In genomic region chr3:42376397-42376798, GRCh38 we compare ENCODE assay signal across 9 cellular contexts. TPM values are rescaled to one million over a fixed set of nuclear protein-coding genes. Genes with fewer than 3 reads are reported as not detected.
DNase-seq lines count a peak whose midpoint lies in the region; ATAC-seq, FAIRE-seq and TF ChIP-seq lines count a peak whose summit lies in the region.
"Had no signal": no experiment of that assay in that cellular context is flagged by ENCODE, and none has a peak within 500 bp of the region (broad histone marks: within the 10 kb centered on the region; RNA-seq: fewer than 3 reads in every experiment).

No MANE protein-coding gene starts in this region.

- no peaks in the 10 kb centered on the region for H3K9me3 ChIP-seq in H9 (ENCODE audit: control insufficient read depth, low read depth, low read length)

- no peak overlapping the region for H3K23ac ChIP-seq in H9 (ENCODE audit: insufficient read length, low read depth, low read length)

- no peak overlapping the region for H3K56ac ChIP-seq in H9 (ENCODE audit: insufficient read length, low read depth, low read length)

- H3K4me3 Mint-ChIP-seq in H9: no peak overlapping the region

- H3K9me3 Mint-ChIP-seq in H9: no peaks in the 10 kb centered on the region; a peak in 1 of 5 replicates

- H3K4me2 ChIP-seq in H9 (ENCODE audit: insufficient read depth, insufficient read length, low read length): no peak overlapping the region

- H4K5ac ChIP-seq in H9 (ENCODE audit: insufficient read length, low read depth, low read length): no peak overlapping the region

- no peaks in the 10 kb centered on the region for H3K79me2 ChIP-seq in H9 (ENCODE audit: insufficient read depth, low read length)

- H3K4me1 ChIP-seq in H9 (ENCODE audit: insufficient read depth, low read length): no peaks in the 10 kb centered on the region

- no peaks in the 10 kb centered on the region for H4K20me1 ChIP-seq in H9 (ENCODE audit: control insufficient read depth, insufficient read depth, insufficient read length)

- no peak overlapping the region for H3K4ac ChIP-seq in H9 (ENCODE audit: low read depth, low read length)

- no peak overlapping the region for H2BK5ac ChIP-seq in H9 (ENCODE audit: insufficient read length, low read length)

- H2AFZ ChIP-seq in H9 (ENCODE audit: low read length): no peak overlapping the region

- TF ChIP-seq CTCF in H9 (conservative IDR thresholded peaks at IDR 0.05): no peak

- H3K9ac ChIP-seq in H9 (ENCODE audit: extremely low read depth, insufficient read length, low read length): no peak overlapping the region

- peaks cover 4 to 16% of the 10 kb centered on the region in 2 experiments for H3K4me1 Mint-ChIP-seq in H9

- no peak overlapping the region for H2BK20ac ChIP-seq in H9 (ENCODE audit: low read depth, low read length, poor library complexity, severe bottlenecking)

- no CpG with 5 or more reads among the region's 4 CpGs for WGBS in H9 (ENCODE audit: extremely low coverage, insufficient read length, low lambda C conversion rate)

- H2BK15ac ChIP-seq in H9 (ENCODE audit: low read depth, low read length): no peak overlapping the region

- no peak overlapping the region for H3T11ph ChIP-seq in H9 (ENCODE audit: low read length)

- H3K27ac Mint-ChIP-seq in H9: no peak overlapping the region

- H2BK120ac ChIP-seq in H9 (ENCODE audit: low read depth, low read length, poor library complexity, severe bottlenecking): no peak overlapping the region

- no peak overlapping the region for H3K27ac ChIP-seq in H9 (ENCODE audit: insufficient read length, low read depth, low read length)

- no peak for DNase-seq in Right ventricle myocardium inferior (ENCODE audit: missing footprints)
- no peak for DNase-seq in cardiac septum (ENCODE audit: low spot score)
- peak; percentile 74 to 82 for DNase-seq in activated T-cell treated with anti-CD3 and anti-CD28 coated beads, Interleukin-2, amount 50 U/mL, for 48 hours
- DNase-seq in iPS-NIHi11 (ENCODE audit: low spot score): peak; percentile 59
- peak; percentile 89 for DNase-seq in urothelium cell line (ENCODE audit: low spot score)
- DNase-seq in H9: no peak
- DNase-seq: DND-41 had no signal

- H4K91ac ChIP-seq in H9 (ENCODE audit: insufficient read length, low read depth, low read length): no peak overlapping the region

- H3K18ac ChIP-seq in H9 (ENCODE audit: insufficient read length, low read depth, low read length): no peak overlapping the region

- ATAC-seq in Right ventricle myocardium inferior (peak; percentile 36), HG03469 (IDR thresholded peaks at IDR 0.05; ENCODE audit: unreplicated experiment) (no peak), HG03196 (IDR thresholded peaks at IDR 0.05; ENCODE audit: unreplicated experiment) (no peak)

- H3K23me2 ChIP-seq in H9 (ENCODE audit: insufficient read length, low read depth, low read length, poor library complexity, severe bottlenecking): no peaks in the 10 kb centered on the region

- peaks cover 3% of the 10 kb centered on the region for H3K27me3 Mint-ChIP-seq in H9 (ENCODE audit: low read depth)

- no peaks in the 10 kb centered on the region for H3K79me1 ChIP-seq in H9 (ENCODE audit: insufficient read depth, low read depth, low read length, poor library complexity, severe bottlenecking)

- no peak for FAIRE-seq in urothelium cell line (lab: Jason Lieb, UNC)

- no peak overlapping the region for H3K14ac ChIP-seq in H9 (ENCODE audit: insufficient read depth, low read length)

- intact Hi-C loops in Right ventricle myocardium inferior (cut with DNase I) (no loop called here), cardiac septum (cut with DNase I) (no loop called here)

- no peak overlapping the region for H2BK12ac ChIP-seq in H9 (ENCODE audit: insufficient read length, low read depth, low read length)

- no peaks in the 10 kb centered on the region for H3K36me3 Mint-ChIP-seq in H9 (ENCODE audit: insufficient read depth in 1 of 3, low read depth in 3 of 3)

- H2AK5ac ChIP-seq in H9 (ENCODE audit: insufficient read length, low read length): no peak overlapping the region

- no peak overlapping the region for H4K8ac ChIP-seq in H9 (replicated peaks; ENCODE audit: insufficient read length, low read depth, low read length)

- H3K27me3 ChIP-seq in H9 (ENCODE audit: insufficient read depth, low read length): no peaks in the 10 kb centered on the region

RNA-seq across cellular contexts. Expression of gene LYZL4, which starts 34.0 kb away (rescaled TPM):
- total RNA-seq in Right ventricle myocardium inferior (not detected), cardiac septum (not detected), H9 (2021) (not detected in 2 replicates)

Comparison
In these comparisons a context has a peak if more than half of its experiments do, and no peak if none do; other contexts are left out.
1. DNase-seq: peak in activated T-cell treated with anti-CD3 and anti-CD28 coated beads, Interleukin-2, amount 50 U/mL, for 48 hours (2 of 2), iPS-NIHi11 (single experiment) and urothelium cell line (single experiment); none in Right ventricle myocardium inferior (single experiment), cardiac septum (single experiment) and H9 (single experiment).